ENCODE assay signal across 9 cellular contexts in the genomic region with DNA sequence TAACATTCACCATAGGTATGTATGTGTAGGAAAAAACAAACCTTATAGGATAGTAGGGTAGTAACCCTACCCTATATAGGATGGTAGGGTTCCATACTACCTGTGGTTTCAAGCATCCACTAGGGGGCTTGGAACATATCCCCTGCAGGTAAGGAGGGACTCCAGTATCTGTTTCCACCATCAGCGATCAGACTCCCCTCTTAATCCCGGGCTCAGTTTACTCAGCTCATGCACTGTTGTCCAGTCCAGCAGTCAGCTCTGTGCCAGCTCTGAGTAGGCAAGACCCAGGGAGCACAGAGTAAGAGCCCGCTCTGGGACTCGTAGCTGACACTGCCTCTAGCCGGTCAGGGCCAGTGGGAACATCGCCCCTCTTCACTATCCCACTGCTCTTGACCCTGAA.
DNase-seq lines count a peak whose midpoint lies in the region; ATAC-seq, FAIRE-seq and TF ChIP-seq lines count a peak whose summit lies in the region.
"Had no signal": no experiment of that assay in that cellular context is flagged by ENCODE, and none has a peak within 500 bp of the region (broad histone marks: within the 10 kb centered on the region; RNA-seq: fewer than 3 reads in every experiment).

No MANE protein-coding gene starts in this region.

- H3K4me3 ChIP-seq in choroid plexus epithelial cell (ENCODE audit: low read depth, low read length) (no peak overlapping the region), thoracic aorta (no peak overlapping the region)

- H3K27me3 ChIP-seq in thoracic aorta (replicated peaks; ENCODE audit: insufficient read depth), result no peaks in the 10 kb centered on the region

- H3K4me3 Mint-ChIP-seq in activated naive CD8-positive, alpha-beta T cell treated with anti-CD3 and anti-CD28 coated beads, Interleukin-2, amount 50 U/mL, for 24 hours, result no peak overlapping the region
- H3K4me3 Mint-ChIP-seq in activated naive CD8-positive, alpha-beta T cell treated with anti-CD3 and anti-CD28 coated beads for 36 hours, result no peak overlapping the region

- H3K27me3 Mint-ChIP-seq in activated naive CD8-positive, alpha-beta T cell treated with anti-CD3 and anti-CD28 coated beads, Interleukin-2, amount 50 U/mL, for 24 hours, result no peaks in the 10 kb centered on the region
- no peaks in the 10 kb centered on the region for H3K27me3 Mint-ChIP-seq in activated naive CD8-positive, alpha-beta T cell treated with anti-CD3 and anti-CD28 coated beads for 36 hours

- no peak overlapping the region for H3K27ac ChIP-seq in thoracic aorta

- H3K36me3 Mint-ChIP-seq in activated naive CD8-positive, alpha-beta T cell treated with anti-CD3 and anti-CD28 coated beads, Interleukin-2, amount 50 U/mL, for 24 hours (ENCODE audit: low read depth), result no peaks in the 10 kb centered on the region
- no peaks in the 10 kb centered on the region for H3K36me3 Mint-ChIP-seq in activated naive CD8-positive, alpha-beta T cell treated with anti-CD3 and anti-CD28 coated beads for 36 hours

- TF ChIP-seq CTCF in choroid plexus epithelial cell (conservative IDR thresholded peaks at IDR 0.05; ENCODE audit: low read depth, low read length) (peak; percentile 47), thoracic aorta (IDR thresholded peaks at IDR 0.05) (peak; percentile 8)

- DNase-seq in activated naive CD8-positive, alpha-beta T cell treated with anti-CD3 and anti-CD28 coated beads, Interleukin-2, amount 50 U/mL, for 24 hours, result no peak
- no peak for DNase-seq in activated naive CD8-positive, alpha-beta T cell treated with anti-CD3 and anti-CD28 coated beads for 36 hours
- DNase-seq in choroid plexus epithelial cell (ENCODE audit: low read depth) (no peak), thoracic aorta (ENCODE audit: low spot score) (no peak), HCEC 1CT (no peak), GF-D8 (lab: John Stamatoyannopoulos, UW) (no peak), HTR-8/SVneo (ENCODE audit: insufficient read length, low spot score) (no peak)
- DNase-seq: NCI-H2107 had no signal

- no peak for FAIRE-seq in HTR-8/SVneo (lab: Jason Lieb, UNC)

- no peaks in the 10 kb centered on the region for H3K36me3 ChIP-seq in thoracic aorta

- H3K9me3 Mint-ChIP-seq in activated naive CD8-positive, alpha-beta T cell treated with anti-CD3 and anti-CD28 coated beads, Interleukin-2, amount 50 U/mL, for 24 hours, result no peaks in the 10 kb centered on the region
- peaks cover 1% of the 10 kb centered on the region for H3K9me3 Mint-ChIP-seq in activated naive CD8-positive, alpha-beta T cell treated with anti-CD3 and anti-CD28 coated beads for 36 hours

- peak; percentile 28 for ATAC-seq in activated naive CD8-positive, alpha-beta T cell treated with anti-CD3 and anti-CD28 coated beads, Interleukin-2, amount 50 U/mL, for 24 hours
- ATAC-seq in HG03280 (IDR thresholded peaks at IDR 0.05; ENCODE audit: unreplicated experiment) (peak; percentile 44), thoracic aorta (ENCODE audit: insufficient number of reproducible peaks, low FRiP score, low read depth) (no peak)

- no peaks in the 10 kb centered on the region for H3K9me3 ChIP-seq in thoracic aorta

- H3K4me1 ChIP-seq in thoracic aorta (ENCODE audit: control insufficient read depth in 1 of 2, low read depth in 2 of 2), result peaks cover 0 to 14% of the 10 kb centered on the region in 2 donors

- H3K4me1 Mint-ChIP-seq in activated naive CD8-positive, alpha-beta T cell treated with anti-CD3 and anti-CD28 coated beads, Interleukin-2, amount 50 U/mL, for 24 hours, result no peaks in the 10 kb centered on the region
- peaks cover 5% of the 10 kb centered on the region for H3K4me1 Mint-ChIP-seq in activated naive CD8-positive, alpha-beta T cell treated with anti-CD3 and anti-CD28 coated beads for 36 hours

- no peak overlapping the region for H3K27ac Mint-ChIP-seq in activated naive CD8-positive, alpha-beta T cell treated with anti-CD3 and anti-CD28 coated beads, Interleukin-2, amount 50 U/mL, for 24 hours
- H3K27ac Mint-ChIP-seq in activated naive CD8-positive, alpha-beta T cell treated with anti-CD3 and anti-CD28 coated beads for 36 hours, result no peak overlapping the region
